17 cellular contexts compared by ENCODE assay signal in genomic region chr1:30407030-30407861, GRCh38.
DNase-seq lines count a peak whose midpoint lies in the region; ATAC-seq lines count a peak whose summit lies in the region.
"Had no signal": no experiment of that assay in that cellular context is flagged by ENCODE, and none has a peak within 500 bp of the region (broad histone marks: within the 10 kb centered on the region; RNA-seq: fewer than 3 reads in every experiment).

No MANE protein-coding gene starts in this region.

- no peak overlapping the region for H3K4me3 Mint-ChIP-seq in activated naive CD8-positive, alpha-beta T cell treated with anti-CD3 and anti-CD28 coated beads, Interleukin-2, amount 10 ng/mL, durations not matched to agents 7 days and 5 days

- no peak overlapping the region for H3K4me2 ChIP-seq in neuronal stem cell (ENCODE audit: insufficient read depth, low read length, poor library complexity, severe bottlenecking)

- H2BK15ac ChIP-seq in neuronal stem cell (ENCODE audit: low read length): no peak overlapping the region

- H3K4me1 Mint-ChIP-seq in activated naive CD8-positive, alpha-beta T cell treated with anti-CD3 and anti-CD28 coated beads, Interleukin-2, amount 10 ng/mL, durations not matched to agents 7 days and 5 days: no peaks in the 10 kb centered on the region

- H3K9ac ChIP-seq in neuronal stem cell (ENCODE audit: low read depth, low read length, poor library complexity): no peak overlapping the region

- no peaks in the 10 kb centered on the region for H3K36me3 Mint-ChIP-seq in activated naive CD8-positive, alpha-beta T cell treated with anti-CD3 and anti-CD28 coated beads, Interleukin-2, amount 10 ng/mL, durations not matched to agents 7 days and 5 days

- H3K14ac ChIP-seq in neuronal stem cell (ENCODE audit: low read length): no peak overlapping the region

- POLR2A ChIA-PET in activated naive CD8-positive, alpha-beta T cell treated with anti-CD3 and anti-CD28 coated beads, Interleukin-2, amount 10 ng/mL, durations not matched to agents 7 days and 5 days (lab: Charles Lee): no interaction called here

- no peaks in the 10 kb centered on the region for H3K27me3 Mint-ChIP-seq in activated naive CD8-positive, alpha-beta T cell treated with anti-CD3 and anti-CD28 coated beads, Interleukin-2, amount 10 ng/mL, durations not matched to agents 7 days and 5 days

- H4K91ac ChIP-seq in neuronal stem cell (ENCODE audit: low read depth, low read length, poor library complexity): no peak overlapping the region

- peaks cover 0 to 14% (median 0%) of the 10 kb centered on the region in 3 experiments for H3K27me3 ChIP-seq in neuronal stem cell (ENCODE audit: control insufficient read depth in 3 of 3, insufficient read depth in 3 of 3, low read depth in 1 of 3, low read length in 3 of 3)
- H3K27me3 ChIP-seq: thyroid gland had no signal

- no CpG with 5 or more reads among the region's 17 CpGs for WGBS in neuronal stem cell (ENCODE audit: extremely low coverage in 2 of 2, insufficient read length in 2 of 2, insufficient replicate concordance in 1 of 2), 2 donors

- H3K4me1 ChIP-seq in neuronal stem cell (ENCODE audit: control insufficient read depth in 2 of 2, insufficient read depth in 1 of 2, low read depth in 1 of 2, low read length in 2 of 2): peaks cover 0 to 15% of the 10 kb centered on the region in 2 donors
- H3K4me1 ChIP-seq: body of pancreas, thyroid gland had no signal

- no peak overlapping the region for H4K8ac ChIP-seq in neuronal stem cell (ENCODE audit: low read depth, low read length)

- peak in 2 of 3 experiments; percentile 19 to 23 for DNase-seq in NCI-H1417 (lab: John Stamatoyannopoulos, UW)
- DNase-seq in NCI-H1417 treated with DMSO at 0.1 percent for 48 hours (lab: John Stamatoyannopoulos, UW): no peak
- DNase-seq in A172 (ENCODE audit: low spot score): peak; percentile 51
- DNase-seq in activated naive CD8-positive, alpha-beta T cell treated with anti-CD3 and anti-CD28 coated beads, Interleukin-2, amount 10 ng/mL, durations not matched to agents 7 days and 5 days: peak; percentile 15
- DNase-seq in neuronal stem cell (ENCODE audit: low spot score): no peak
- no peak for DNase-seq in NCI-H2029 treated with DMSO at 0.1 percent for 48 hours (lab: John Stamatoyannopoulos, UW)
- no peak for DNase-seq in GDM1 (lab: John Stamatoyannopoulos, UW)
- DNase-seq in stimulated activated naive CD8-positive, alpha-beta T cell treated with anti-CD3 and anti-CD28 coated beads, Interleukin-15, Interleukin-2, amounts not matched to agents 100 U/mL and 50 U/mL, for 24 hours: no peak
- DNase-seq: activated naive CD4-positive, alpha-beta T cell treated with Interleukin-2 at 50 U/mL for 16 hours; body of pancreas; C1 segment of cervical spinal cord; midbrain; NCI-H1930; stimulated activated CD4-positive, alpha-beta T cell treated with anti-CD3 and anti-CD28 coated beads, Interleukin-4, amount 100 ng/mL, for 4 hours; thyroid gland had no signal

- ATAC-seq in activated naive CD8-positive, alpha-beta T cell treated with anti-CD3 and anti-CD28 coated beads, Interleukin-2, amount 10 ng/mL, durations not matched to agents 7 days and 5 days (ENCODE audit: low read depth): no peak
- ATAC-seq in stimulated activated naive CD8-positive, alpha-beta T cell treated with anti-CD3 and anti-CD28 coated beads, Interleukin-15, Interleukin-2, amounts not matched to agents 100 U/mL and 50 U/mL, for 24 hours: no peak
- ATAC-seq: body of pancreas, HCT116 had no signal

- H3K36me3 ChIP-seq in neuronal stem cell (replicated peaks in 1 of 2; ENCODE audit: control insufficient read depth in 2 of 2, insufficient read depth in 2 of 2, low read length in 2 of 2): no peaks in the 10 kb centered on the region
- H3K36me3 ChIP-seq: thyroid gland had no signal

- H3K4me3 ChIP-seq in neuronal stem cell (ENCODE audit: low read length in 2 of 2): no peak overlapping the region
- H3K4me3 ChIP-seq: body of pancreas, thyroid gland had no signal

- no peak overlapping the region for H3K23ac ChIP-seq in neuronal stem cell (ENCODE audit: low read depth, low read length, poor library complexity)

- H3K27ac Mint-ChIP-seq in activated naive CD8-positive, alpha-beta T cell treated with anti-CD3 and anti-CD28 coated beads, Interleukin-2, amount 10 ng/mL, durations not matched to agents 7 days and 5 days: no peak overlapping the region

- peak overlapping the region; percentile 41 for H3K18ac ChIP-seq in neuronal stem cell (ENCODE audit: low read length)

- H2BK5ac ChIP-seq in neuronal stem cell (ENCODE audit: low read length): no peak overlapping the region

- H3K9me3 ChIP-seq in neuronal stem cell (replicated peaks in 1 of 2; ENCODE audit: control insufficient read depth in 2 of 2, insufficient read depth in 1 of 2, low read depth in 1 of 2, low read length in 2 of 2): no peaks in the 10 kb centered on the region
- H3K9me3 ChIP-seq: body of pancreas, thyroid gland had no signal

- no peak overlapping the region for H3K4ac ChIP-seq in neuronal stem cell (ENCODE audit: low read length)

- H3K79me1 ChIP-seq in neuronal stem cell (ENCODE audit: low read depth, low read length): no peaks in the 10 kb centered on the region

- peak overlapping the region; percentile 29 for H2AK5ac ChIP-seq in neuronal stem cell (ENCODE audit: low read depth, low read length)

- no peak overlapping the region for H2BK12ac ChIP-seq in neuronal stem cell (ENCODE audit: low read length)

- no peak overlapping the region for H2BK120ac ChIP-seq in neuronal stem cell (ENCODE audit: low read depth, low read length)

- no peak overlapping the region for H2AFZ ChIP-seq in neuronal stem cell (ENCODE audit: low read length)

- H3K9me3 Mint-ChIP-seq in activated naive CD8-positive, alpha-beta T cell treated with anti-CD3 and anti-CD28 coated beads, Interleukin-2, amount 10 ng/mL, durations not matched to agents 7 days and 5 days: no peaks in the 10 kb centered on the region

- H3K27ac ChIP-seq in neuronal stem cell (replicated peaks; ENCODE audit: low read length): no peak overlapping the region
- H3K27ac ChIP-seq: 22Rv1, body of pancreas, thyroid gland had no signal

Comparison
In these comparisons a context has a peak if more than half of its experiments do, and no peak if none do; other contexts are left out.
1. DNase-seq: peak in NCI-H1417 (2 of 3), A172 (single experiment) and activated naive CD8-positive, alpha-beta T cell treated with anti-CD3 and anti-CD28 coated beads, Interleukin-2, amount 10 ng/mL, durations not matched to agents 7 days and 5 days (single experiment); none in NCI-H1417 treated with DMSO at 0.1 percent for 48 hours (single experiment), neuronal stem cell (single experiment), NCI-H2029 treated with DMSO at 0.1 percent for 48 hours (single experiment), GDM1 (single experiment) and stimulated activated naive CD8-positive, alpha-beta T cell treated with anti-CD3 and anti-CD28 coated beads, Interleukin-15, Interleukin-2, amounts not matched to agents 100 U/mL and 50 U/mL, for 24 hours (single experiment).